Comparison of ENCODE assay signal across 17 cellular contexts in genomic region chr10:128092454-128092853, GRCh38. TPM values are rescaled to one million over a fixed set of nuclear protein-coding genes. Genes with fewer than 3 reads are reported as not detected.
DNase-seq lines count a peak whose midpoint lies in the region; ATAC-seq and TF ChIP-seq lines count a peak whose summit lies in the region.
"Had no signal": no experiment of that assay in that cellular context is flagged by ENCODE, and none has a peak within 500 bp of the region (broad histone marks: within the 10 kb centered on the region; RNA-seq: fewer than 3 reads in every experiment).

No MANE protein-coding gene starts in this region.

- no peak overlapping the region for H2AK9ac ChIP-seq in IMR-90 (replicated peaks; ENCODE audit: low read depth, low read length, poor library complexity)

- H3K9me1 ChIP-seq in IMR-90 (ENCODE audit: insufficient read depth, low read length), result peaks cover 8% of the 10 kb centered on the region; the same call in 1 of the 2 replicates

- H4K5ac ChIP-seq in IMR-90 (ENCODE audit: low read depth, low read length), result no peak overlapping the region
- no peak overlapping the region for H4K5ac ChIP-seq in mesendoderm (ENCODE audit: low read length)

- H3K27ac ChIP-seq in IMR-90 (ENCODE audit: insufficient read depth, low read length) (no peak overlapping the region), mesendoderm (ENCODE audit: low read depth, low read length) (no peak overlapping the region)
- H3K27ac ChIP-seq: BLaER1, KMS-11, SJSA1 had no signal

- POLR2A ChIA-PET in IMR-90 (lab: Charles Lee; ENCODE audit: unreplicated experiment), result no interaction called here

- H2BK5ac ChIP-seq in IMR-90 (ENCODE audit: low read depth, low read length, poor library complexity, severe bottlenecking) (no peak overlapping the region), mesendoderm (ENCODE audit: low read length) (no peak overlapping the region)

- H2AK5ac ChIP-seq in IMR-90 (ENCODE audit: low read depth, low read length) (no peak overlapping the region), mesendoderm (ENCODE audit: low read length) (no peak overlapping the region)

- H3K18ac ChIP-seq in IMR-90 (ENCODE audit: low read depth, low read length) (no peak overlapping the region), mesendoderm (ENCODE audit: low read length) (no peak overlapping the region)

- no peak overlapping the region for H3K4me2 ChIP-seq in IMR-90 (ENCODE audit: low read depth, low read length)
- no peak overlapping the region for H3K4me2 ChIP-seq in mesendoderm (ENCODE audit: low read length)
- H3K4me2 ChIP-seq: BLaER1, KMS-11 had no signal

- no peak overlapping the region for H3K4me3 ChIP-seq in IMR-90 (ENCODE audit: insufficient read depth, low read depth, low read length)
- H3K4me3 ChIP-seq in cardiac fibroblast (replicated peaks in 1 of 2; ENCODE audit: low read depth in 2 of 2, low read length in 2 of 2), result no peak overlapping the region
- no peak overlapping the region for H3K4me3 ChIP-seq in mesendoderm (ENCODE audit: low read length)
- H3K4me3 ChIP-seq: BLaER1, SJSA1 had no signal

- H3K9me3 ChIP-seq in IMR-90 (ENCODE audit: control insufficient read depth, insufficient read depth, low read length), result no peaks in the 10 kb centered on the region
- H3K9me3 ChIP-seq: BLaER1, SJSA1 had no signal

- H4K91ac ChIP-seq in IMR-90 (ENCODE audit: insufficient read depth, low read depth, low read length), result no peak overlapping the region

- peak; percentile 23 for DNase-seq in AG08396 (ENCODE audit: low spot score)
- peak; percentile 30 for DNase-seq in IMR-90
- peak; percentile 21 to 26 for DNase-seq in cardiac fibroblast (ENCODE audit: low read depth in 2 of 2)
- DNase-seq in mesendoderm, result peak; percentile 39
- no peak for DNase-seq in Kasumi-1 (lab: John Stamatoyannopoulos, UW)
- no peak for DNase-seq in HT-29 (ENCODE audit: low spot score)
- no peak for DNase-seq in NCI-H2081 treated with DMSO at 0.1 percent for 48 hours (lab: John Stamatoyannopoulos, UW)
- no peak for DNase-seq in NCI-H2029 treated with DMSO at 0.1 percent for 48 hours (lab: John Stamatoyannopoulos, UW)
- DNase-seq: CD4-positive, alpha-beta memory T cell; NCI-H1092; NCI-H1436 treated with DMSO at 0.1 percent for 48 hours; NCI-H2081; NCI-H446 treated with DMSO at 0.1 percent for 48 hours had no signal

- CTCF ChIA-PET in IMR-90 (lab: Yijun Ruan, JAX), result no interaction called here

- H3K4me1 ChIP-seq in IMR-90 (ENCODE audit: control insufficient read depth, insufficient read depth, low read length) (no peaks in the 10 kb centered on the region), mesendoderm (ENCODE audit: control insufficient read depth, low read depth, low read length) (no peaks in the 10 kb centered on the region)
- H3K4me1 ChIP-seq: SJSA1 had no signal

- peaks cover 0 to 4% of the 10 kb centered on the region in 2 experiments; a peak in 1 of 4 replicates for H3K79me1 ChIP-seq in IMR-90 (ENCODE audit: low read depth in 1 of 2, low read length in 2 of 2)
- H3K79me1 ChIP-seq in mesendoderm (ENCODE audit: low read length), result no peaks in the 10 kb centered on the region

- no peak overlapping the region for H4K8ac ChIP-seq in IMR-90 (ENCODE audit: low read depth in 2 of 2, low read length in 2 of 2)
- no peak overlapping the region for H4K8ac ChIP-seq in mesendoderm (ENCODE audit: low read depth, low read length)

- dilution Hi-C loops in IMR-90 (cut with HindIII; ENCODE audit: low sequenced_read_pairs, unreplicated experiment), result no loop called here

- H3K4ac ChIP-seq in IMR-90 (ENCODE audit: low read depth, low read length), result no peak overlapping the region
- no peak overlapping the region for H3K4ac ChIP-seq in mesendoderm (ENCODE audit: low read depth, low read length)

- in situ Hi-C loops in IMR-90 (cut with MboI; ENCODE audit: low sequenced_read_pairs), result no loop called here

- TF ChIP-seq CTCF in IMR-90 (conservative IDR thresholded peaks at IDR 0.05; ENCODE audit: low read depth, low read length) (no peak), cardiac fibroblast (IDR thresholded peaks at IDR 0.05; ENCODE audit: low read depth, low read length) (no peak)

- H3K36me3 ChIP-seq in IMR-90 (ENCODE audit: control insufficient read depth, insufficient read depth, low read length), result peaks cover under 1% of the 10 kb centered on the region; the same call in 1 of the 2 replicates
- H3K36me3 ChIP-seq in mesendoderm (ENCODE audit: control insufficient read depth, insufficient read depth, low read length), result peaks cover 3% of the 10 kb centered on the region

- peak; percentile 29; the same call in 1 of the 2 replicates for ATAC-seq in IMR-90 (ENCODE audit: low read depth)
- ATAC-seq: Panc1 had no signal

- TF ChIP-seq POLR2A in IMR-90 (IDR thresholded peaks at IDR 0.05; ENCODE audit: low read depth, low read length), result no peak

- H3K27me3 ChIP-seq in IMR-90 (ENCODE audit: control insufficient read depth, insufficient read depth, low read length) (no peaks in the 10 kb centered on the region), mesendoderm (ENCODE audit: insufficient read depth, low read length, poor library complexity) (no peaks in the 10 kb centered on the region)
- H3K27me3 ChIP-seq: BLaER1, SJSA1 had no signal

- H2BK20ac ChIP-seq in IMR-90 (ENCODE audit: low read depth, low read length), result no peak overlapping the region

- H3K14ac ChIP-seq in IMR-90 (replicated peaks; ENCODE audit: low read depth, low read length), result no peak overlapping the region

- H2BK120ac ChIP-seq in IMR-90 (ENCODE audit: low read depth, low read length) (no peak overlapping the region), mesendoderm (ENCODE audit: low read depth, low read length) (no peak overlapping the region)

- no TSS peak for BruUV-seq in IMR-90 (replicated peaks; lab: Mats Ljungman, UMichigan)

- no peak for TF ChIP-seq RAD21 in IMR-90 (IDR thresholded peaks at IDR 0.05; ENCODE audit: low read length)

- no CpG with 5 or more reads among the region's 3 CpGs for WGBS in IMR-90 (ENCODE audit: extremely low coverage in 2 of 2, insufficient read length in 1 of 2), 2 experiments
- no CpG with 5 or more reads among the region's 3 CpGs for WGBS in mesendoderm (ENCODE audit: extremely low coverage, insufficient coverage, low lambda C conversion rate)

- H2BK15ac ChIP-seq in IMR-90 (ENCODE audit: low read depth, low read length), result no peak overlapping the region
- no peak overlapping the region for H2BK15ac ChIP-seq in mesendoderm (replicated peaks; ENCODE audit: low read depth)

- H2AFZ ChIP-seq in IMR-90 (replicated peaks; ENCODE audit: low read length, poor library complexity), result no peak overlapping the region

- H3K23ac ChIP-seq in IMR-90 (ENCODE audit: low read depth, low read length) (no peak overlapping the region), mesendoderm (ENCODE audit: low read length) (no peak overlapping the region)

- intact Hi-C loops in IMR-90 (cut with micrococcal nuclease), result no loop called here

- no peak overlapping the region for H3K9ac ChIP-seq in IMR-90 (ENCODE audit: low read depth, low read length)
- H3K9ac ChIP-seq in mesendoderm (ENCODE audit: low read length), result no peak overlapping the region
- H3K9ac ChIP-seq: BLaER1, KMS-11 had no signal

- no peaks in the 10 kb centered on the region for H4K20me1 ChIP-seq in IMR-90 (ENCODE audit: insufficient read depth, low read length)

- H3K79me2 ChIP-seq in mesendoderm (ENCODE audit: control insufficient read depth, insufficient read depth, low read length), result no peaks in the 10 kb centered on the region

- H3K56ac ChIP-seq in IMR-90 (ENCODE audit: extremely low read depth, insufficient read depth, low read length), result no peak overlapping the region
- no peak overlapping the region for H3K56ac ChIP-seq in mesendoderm (ENCODE audit: low read length)

TF ChIP-seq in IMR-90, 13 proteins besides CTCF, POLR2A, EP300 and RAD21:
- TF ChIP-seq CEBPB (IDR thresholded peaks at IDR 0.05; ENCODE audit: low read depth, low read length) (no peak), MXI1 (IDR thresholded peaks at IDR 0.05; ENCODE audit: borderline replicate concordance, low read depth, low read length) (no peak), CHD1 (IDR thresholded peaks at IDR 0.05; ENCODE audit: low read depth, low read length) (no peak), FOS (IDR thresholded peaks at IDR 0.05; ENCODE audit: low read depth, low read length) (no peak), ELK1 (IDR thresholded peaks at IDR 0.05; ENCODE audit: borderline replicate concordance, low read depth, low read length) (no peak), MAZ (IDR thresholded peaks at IDR 0.05; ENCODE audit: borderline replicate concordance, low read depth, low read length) (no peak), SMC3 (IDR thresholded peaks at IDR 0.05; ENCODE audit: low read depth, low read length) (no peak), MAFK (IDR thresholded peaks at IDR 0.05; ENCODE audit: low read depth, low read length) (no peak), RFX5 (IDR thresholded peaks at IDR 0.05; ENCODE audit: low read depth, low read length) (no peak), NFE2L2 (IDR thresholded peaks at IDR 0.05; ENCODE audit: low read depth, low read length) (no peak), BHLHE40 (IDR thresholded peaks at IDR 0.05; ENCODE audit: low read depth, low read length) (no peak), RCOR1 (IDR thresholded peaks at IDR 0.05; ENCODE audit: insufficient replicate concordance, low read length) (no peak), USF2 (IDR thresholded peaks at IDR 0.05; ENCODE audit: low read depth, low read length) (no peak)
TF ChIP-seq in IMR-90: peak in this region for 0.

RNA-seq across cellular contexts. Expression of gene MKI67, which starts 33.8 kb away (rescaled TPM):
- 36.4 and 39.2 TPM in 2 replicates for total RNA-seq in IMR-90 (2012; rRNA removed)
- 13.0 and 13.5 TPM in 2 replicates for polyA plus RNA-seq in IMR-90 (2012; rRNA removed)
- 2.6 and 4.3 TPM in 2 replicates for polyA plus RNA-seq in IMR-90 (2012; cell fraction: cytosol; rRNA removed)
- 3.8 and 11.3 TPM in 2 replicates for polyA plus RNA-seq in IMR-90 (2012; cell fraction: nucleus; rRNA removed; ENCODE audit: low replicate concordance)
- polyA plus RNA-seq in mesendoderm (2013, experiment 1 of 2), result 30.3 TPM
- 29.7 TPM for polyA plus RNA-seq in mesendoderm (2013, experiment 2 of 2)
- total RNA-seq in HT-29 (2014; rRNA removed; shearing (Covaris generic)), result 49.8 and 66.9 TPM in 2 replicates

Comparison
In these comparisons a context has a peak if more than half of its experiments do, and no peak if none do; other contexts are left out.
1. DNase-seq: peak in AG08396 (single experiment), IMR-90 (single experiment), cardiac fibroblast (2 of 2) and mesendoderm (single experiment); none in Kasumi-1 (0 of 2), HT-29 (single experiment), NCI-H2081 treated with DMSO at 0.1 percent for 48 hours (single experiment) and NCI-H2029 treated with DMSO at 0.1 percent for 48 hours (single experiment).